19 cellular contexts compared by ENCODE assay signal in the genomic region with DNA sequence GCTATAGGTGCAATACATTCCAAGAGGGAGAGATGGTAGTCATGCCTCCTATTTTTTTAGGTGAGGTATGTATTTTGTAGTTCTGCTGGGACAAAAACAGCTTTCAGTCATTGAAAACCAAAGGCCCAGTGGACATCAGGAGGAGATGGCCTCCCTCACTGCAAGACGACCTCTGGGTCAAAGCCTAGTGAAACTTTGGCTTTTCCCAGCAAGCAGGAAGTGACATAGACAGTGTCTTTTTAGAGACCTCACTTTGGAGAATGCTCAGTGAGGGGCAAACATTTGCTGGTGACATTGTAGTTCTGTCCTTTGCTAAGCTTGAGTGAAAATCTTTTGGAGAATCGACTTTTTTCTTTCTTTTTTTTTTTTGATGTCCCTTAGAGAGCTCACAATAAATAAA. TPM values are rescaled to one million over a fixed set of nuclear protein-coding genes. Genes with fewer than 3 reads are reported as not detected.
A peak's percentile ranks its signal among the peaks of the same experiment; 100 is the strongest.
DNase-seq lines count a peak whose midpoint lies in the region; ATAC-seq and TF ChIP-seq lines count a peak whose summit lies in the region.
"Had no signal": no experiment of that assay in that cellular context is flagged by ENCODE, and none has a peak within 500 bp of the region (broad histone marks: within the 10 kb centered on the region; RNA-seq: fewer than 3 reads in every experiment).

No MANE protein-coding gene starts in this region.

- CTCF ChIA-PET in PC-3 (lab: Charles Lee), result no interaction called here

- H3K36me3 ChIP-seq in BLaER1 treated with 17β-estradiol and CSF1 and Interleukin-3, amounts not matched to agents 10 nM and 100 nM, result no peaks in the 10 kb centered on the region
- H3K36me3 ChIP-seq in PC-3 (ENCODE audit: low read depth, low read length) (no peaks in the 10 kb centered on the region), right atrium auricular region (no peaks in the 10 kb centered on the region)

- DNase-seq in PC-3 (no peak), right atrium auricular region (ENCODE audit: low spot score) (no peak), sciatic nerve (ENCODE audit: low spot score) (no peak), NCI-H2081 treated with DMSO at 0.1 percent for 48 hours (lab: John Stamatoyannopoulos, UW) (no peak), NCI-H510A treated with DMSO at 0.1 percent for 48 hours (lab: John Stamatoyannopoulos, UW) (no peak)
- DNase-seq: activated CD4-positive, alpha-beta T cell treated with anti-CD3 and anti-CD28 coated beads for 1 hour; activated T-cell treated with anti-CD3 and anti-CD28 coated beads, Interleukin-2, amount 50 U/mL, for 24 hours; anterior cingulate cortex; HCEC 1CT; NCI-H1694; NCI-H526 treated with DMSO at 0.1 percent for 48 hours; RPMI8226; stimulated activated naive CD4-positive, alpha-beta T cell; T-cell had no signal

- POLR2A ChIA-PET in PC-3 (lab: Charles Lee; ENCODE audit: unreplicated experiment), result no interaction called here

- no peaks in the 10 kb centered on the region for H3K9me2 ChIP-seq in PC-3 (replicated peaks; ENCODE audit: low read length)

- BruUV-seq in PC-3 (replicated peaks; lab: Mats Ljungman, UMichigan), result no TSS peak

- peak overlapping the region in 10 of 11 experiments; percentile 9 to 75 (median 67); a peak in 18 of 22 replicates for H3K27ac ChIP-seq in BLaER1 treated with 17β-estradiol and CSF1 and Interleukin-3, amounts not matched to agents 10 nM and 100 nM
- H3K27ac ChIP-seq in PC-3 (ENCODE audit: low read length) (peak overlapping the region; percentile 96), right atrium auricular region (peak overlapping the region; percentile 27 to 62)
- H3K27ac ChIP-seq: KMS-11 had no signal

- no peak for ATAC-seq in PC-3
- ATAC-seq in sciatic nerve, result peak; percentile 33
- no peak for ATAC-seq in HG03354 (IDR thresholded peaks at IDR 0.05; ENCODE audit: poor library complexity, severe bottlenecking, unreplicated experiment)
- ATAC-seq in HG02973 (IDR thresholded peaks at IDR 0.05; ENCODE audit: unreplicated experiment), result no peak
- ATAC-seq: T-cell had no signal

- no peaks in the 10 kb centered on the region for H3K27me3 ChIP-seq in BLaER1 treated with 17β-estradiol and CSF1 and Interleukin-3, amounts not matched to agents 10 nM and 100 nM
- no peaks in the 10 kb centered on the region for H3K27me3 ChIP-seq in PC-3 (ENCODE audit: low read length)
- H3K27me3 ChIP-seq in right atrium auricular region, result no peaks in the 10 kb centered on the region

- peak overlapping the region in 1 of 10 experiments; percentile 17; a peak in 1 of 20 replicates for H3K4me3 ChIP-seq in BLaER1 treated with 17β-estradiol and CSF1 and Interleukin-3, amounts not matched to agents 10 nM and 100 nM
- H3K4me3 ChIP-seq in PC-3 (ENCODE audit: low read length) (no peak overlapping the region), right atrium auricular region (no peak overlapping the region)
- H3K4me3 ChIP-seq: coronary artery had no signal

- H3K9ac ChIP-seq in BLaER1 treated with 17β-estradiol and CSF1 and Interleukin-3, amounts not matched to agents 10 nM and 100 nM, result peak overlapping the region in 7 of 11 experiments; percentile 12 to 55 (median 46); a peak in 10 of 22 replicates
- H3K9ac ChIP-seq in PC-3 (ENCODE audit: low read length), result peak overlapping the region; percentile 63
- H3K9ac ChIP-seq: KMS-11 had no signal

- no peak overlapping the region for H2AFZ ChIP-seq in PC-3 (ENCODE audit: low read length)

- peaks cover 7% of the 10 kb centered on the region for H3F3A ChIP-seq in PC-3 (ENCODE audit: low read length, unreplicated experiment)

- intact Hi-C loops in PC-3 (cut with micrococcal nuclease) (loop anchor here (5.0 kb wide), 1 partner anchor 117 kb away; no protein-coding TSS in a partner anchor), sciatic nerve (cut with DNase I) (no loop called here)

- TF ChIP-seq CTCF in PC-3 (conservative IDR thresholded peaks at IDR 0.05; ENCODE audit: low read depth, low read length) (no peak), right atrium auricular region (IDR thresholded peaks at IDR 0.05) (no peak)

- H3K9me3 ChIP-seq in BLaER1 treated with 17β-estradiol and CSF1 and Interleukin-3, amounts not matched to agents 10 nM and 100 nM (replicated peaks in 1 of 11), result peaks cover 0 to 3% (median 0%) of the 10 kb centered on the region in 11 experiments; a peak in 1 of 22 replicates
- H3K9me3 ChIP-seq in PC-3 (ENCODE audit: low read length) (no peaks in the 10 kb centered on the region), right atrium auricular region (no peaks in the 10 kb centered on the region)

- H3K4me1 ChIP-seq in BLaER1 treated with 17β-estradiol and CSF1 and Interleukin-3, amounts not matched to agents 10 nM and 100 nM, result peaks cover 72 to 100% (median 94%) of the 10 kb centered on the region in 10 experiments
- H3K4me1 ChIP-seq in PC-3 (ENCODE audit: insufficient read depth, low read length) (peaks cover 59% of the 10 kb centered on the region), right atrium auricular region (peaks cover 0 to 26% of the 10 kb centered on the region in 2 donors)

- peak overlapping the region; percentile 82 to 94 (median 89) for H3K4me2 ChIP-seq in BLaER1 treated with 17β-estradiol and CSF1 and Interleukin-3, amounts not matched to agents 10 nM and 100 nM
- H3K4me2 ChIP-seq in PC-3 (ENCODE audit: low read length), result no peak overlapping the region

- no peaks in the 10 kb centered on the region for H4K20me1 ChIP-seq in BLaER1 treated with 17β-estradiol and CSF1 and Interleukin-3, amounts not matched to agents 10 nM and 100 nM
- no peaks in the 10 kb centered on the region for H4K20me1 ChIP-seq in PC-3 (ENCODE audit: low read length)

- no peaks in the 10 kb centered on the region for H3K79me2 ChIP-seq in PC-3 (ENCODE audit: low read length)

RNA-seq across cellular contexts. Expression of gene LIPC, which starts 27.3 kb away (rescaled TPM):
- total RNA-seq in PC-3 (2014; rRNA removed) (not detected in 2 replicates), right atrium auricular region (under 1 TPM; 0.52 to 0.59 TPM), sciatic nerve (24.4 TPM)

Comparison
In these comparisons a context has a peak if more than half of its experiments do, and no peak if none do; other contexts are left out.
1. H3K27ac ChIP-seq: peak in every context shown above with its lines; median percentile 96 in PC-3; 67 in BLaER1 treated with 17β-estradiol and CSF1 and Interleukin-3, amounts not matched to agents 10 nM and 100 nM; 44 in right atrium auricular region.
2. RNA of gene LIPC, which starts 27.3 kb away (total RNA-seq): 24.4 TPM in sciatic nerve (single experiment); 0.52 to 0.59 TPM in right atrium auricular region and not detected in PC-3; every median in the first group is over 10 times any median in the second.